Comparison of ENCODE assay signal across 2 cellular contexts in the genomic region with DNA sequence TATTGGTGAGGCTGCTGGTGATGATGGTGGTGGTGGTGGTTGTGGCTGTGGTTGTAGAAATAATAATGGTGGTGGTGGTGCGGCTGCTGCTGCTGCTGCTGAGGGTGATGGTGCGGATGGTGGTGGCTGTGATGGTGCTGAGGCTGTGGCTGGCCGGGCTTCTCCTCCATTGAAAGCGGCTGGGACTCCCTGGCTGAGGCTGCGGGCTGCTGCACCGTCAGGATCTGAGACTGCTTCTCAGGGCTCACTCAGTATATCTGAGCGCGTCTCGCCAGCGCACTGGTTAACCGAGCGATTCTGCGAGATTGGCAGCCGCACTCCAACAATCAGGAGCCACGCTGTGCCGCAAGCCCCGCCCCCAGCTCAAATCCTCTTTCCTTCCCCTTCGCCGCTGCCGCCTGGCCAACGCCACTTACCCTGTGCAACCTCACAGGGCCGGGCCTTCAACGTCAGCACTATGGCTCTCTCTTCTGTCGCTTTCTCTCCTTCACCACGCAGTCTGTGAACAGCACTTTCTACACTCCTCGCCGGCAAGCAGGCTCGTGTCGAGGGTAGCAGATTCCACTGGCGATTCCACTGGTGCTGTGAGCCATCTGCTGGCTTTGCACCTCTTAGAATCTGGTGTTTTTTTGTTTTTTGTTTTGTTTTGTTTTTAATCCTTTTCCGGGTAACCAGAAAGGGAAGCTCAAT.
TF ChIP-seq lines count a peak whose summit lies in the region.

A gene with protein sequence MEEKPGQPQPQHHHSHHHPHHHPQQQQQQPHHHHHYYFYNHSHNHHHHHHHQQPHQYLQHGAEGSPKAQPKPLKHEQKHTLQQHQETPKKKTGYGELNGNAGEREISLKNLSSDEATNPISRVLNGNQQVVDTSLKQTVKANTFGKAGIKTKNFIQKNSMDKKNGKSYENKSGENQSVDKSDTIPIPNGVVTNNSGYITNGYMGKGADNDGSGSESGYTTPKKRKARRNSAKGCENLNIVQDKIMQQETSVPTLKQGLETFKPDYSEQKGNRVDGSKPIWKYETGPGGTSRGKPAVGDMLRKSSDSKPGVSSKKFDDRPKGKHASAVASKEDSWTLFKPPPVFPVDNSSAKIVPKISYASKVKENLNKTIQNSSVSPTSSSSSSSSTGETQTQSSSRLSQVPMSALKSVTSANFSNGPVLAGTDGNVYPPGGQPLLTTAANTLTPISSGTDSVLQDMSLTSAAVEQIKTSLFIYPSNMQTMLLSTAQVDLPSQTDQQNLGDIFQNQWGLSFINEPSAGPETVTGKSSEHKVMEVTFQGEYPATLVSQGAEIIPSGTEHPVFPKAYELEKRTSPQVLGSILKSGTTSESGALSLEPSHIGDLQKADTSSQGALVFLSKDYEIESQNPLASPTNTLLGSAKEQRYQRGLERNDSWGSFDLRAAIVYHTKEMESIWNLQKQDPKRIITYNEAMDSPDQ (minus strand): TSS at position 259 of the 690 bp plus-strand sequence. CDS start 89 bp downstream, at position 170.

TF ChIP-seq in HCT116, 20 proteins besides CTCF, POLR2A, EP300 and RAD21:
- TF ChIP-seq REST (IDR thresholded peaks at IDR 0.05; ENCODE audit: low read depth) = no peak
- no peak for TF ChIP-seq JUND (IDR thresholded peaks at IDR 0.05)
- TF ChIP-seq ZNF274 (IDR thresholded peaks at IDR 0.05; ENCODE audit: low read depth, low read length) = no peak
- no peak for TF ChIP-seq ELF1 (IDR thresholded peaks at IDR 0.05; ENCODE audit: borderline replicate concordance, low read depth)
- TF ChIP-seq FOSL1 (IDR thresholded peaks at IDR 0.05; ENCODE audit: low read depth) = no peak
- TF ChIP-seq ATF3 (IDR thresholded peaks at IDR 0.05) = no peak
- peak; percentile 63 for TF ChIP-seq MAX (IDR thresholded peaks at IDR 0.05)
- no peak for TF ChIP-seq ZFX (IDR thresholded peaks at IDR 0.05)
- TF ChIP-seq EZH2 (IDR thresholded peaks at IDR 0.05) = no peak
- TF ChIP-seq CBX3 (IDR thresholded peaks at IDR 0.05; ENCODE audit: low read depth) = no peak; the same call in 1 of the 2 replicates
- TF ChIP-seq EGR1 (IDR thresholded peaks at IDR 0.05; ENCODE audit: low read depth) = no peak; the same call in 1 of the 2 replicates
- TF ChIP-seq SRF (IDR thresholded peaks at IDR 0.05; ENCODE audit: low read depth) = no peak
- no peak for TF ChIP-seq TCF7L2 (IDR thresholded peaks at IDR 0.05; ENCODE audit: borderline replicate concordance, extremely low read depth, insufficient read depth, insufficient read length)
- TF ChIP-seq, protein P1, sequence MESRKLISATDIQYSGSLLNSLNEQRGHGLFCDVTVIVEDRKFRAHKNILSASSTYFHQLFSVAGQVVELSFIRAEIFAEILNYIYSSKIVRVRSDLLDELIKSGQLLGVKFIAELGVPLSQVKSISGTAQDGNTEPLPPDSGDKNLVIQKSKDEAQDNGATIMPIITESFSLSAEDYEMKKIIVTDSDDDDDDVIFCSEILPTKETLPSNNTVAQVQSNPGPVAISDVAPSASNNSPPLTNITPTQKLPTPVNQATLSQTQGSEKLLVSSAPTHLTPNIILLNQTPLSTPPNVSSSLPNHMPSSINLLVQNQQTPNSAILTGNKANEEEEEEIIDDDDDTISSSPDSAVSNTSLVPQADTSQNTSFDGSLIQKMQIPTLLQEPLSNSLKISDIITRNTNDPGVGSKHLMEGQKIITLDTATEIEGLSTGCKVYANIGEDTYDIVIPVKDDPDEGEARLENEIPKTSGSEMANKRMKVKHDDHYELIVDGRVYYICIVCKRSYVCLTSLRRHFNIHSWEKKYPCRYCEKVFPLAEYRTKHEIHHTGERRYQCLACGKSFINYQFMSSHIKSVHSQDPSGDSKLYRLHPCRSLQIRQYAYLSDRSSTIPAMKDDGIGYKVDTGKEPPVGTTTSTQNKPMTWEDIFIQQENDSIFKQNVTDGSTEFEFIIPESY (IDR thresholded peaks at IDR 0.05; ENCODE audit: extremely low read depth, insufficient replicate concordance, low read length) = no peak
- peak; percentile 72 for TF ChIP-seq YY1 (IDR thresholded peaks at IDR 0.05; ENCODE audit: extremely low read depth, insufficient replicate concordance, low read depth, low read length)
- peak; percentile 83 for TF ChIP-seq SP1 (IDR thresholded peaks at IDR 0.05; ENCODE audit: low read depth)
- TF ChIP-seq CEBPB (IDR thresholded peaks at IDR 0.05; ENCODE audit: low read depth) = no peak
- TF ChIP-seq SIN3A (IDR thresholded peaks at IDR 0.05; ENCODE audit: low read depth) = peak; percentile 99
- TF ChIP-seq POLR2AphosphoS5 (IDR thresholded peaks at IDR 0.05; ENCODE audit: low read depth, low read length) = peak; percentile 100
- no peak for TF ChIP-seq EZH2phosphoT487 (IDR thresholded peaks at IDR 0.05; ENCODE audit: borderline replicate concordance)

TF ChIP-seq in neural cell, 6 proteins besides CTCF, POLR2A, EP300 and RAD21 (continued from another document):
- TF ChIP-seq EZH2 (IDR thresholded peaks at IDR 0.05; ENCODE audit: borderline replicate concordance, insufficient read depth, low read length, poor library complexity, severe bottlenecking) = no peak
TF ChIP-seq in neural cell: peak in this region for 4.
